Comparison of ENCODE assay signal across 1 cellular context in genomic region chr19:49017666-49018351, GRCh38.
TF ChIP-seq lines count a peak whose summit lies in the region.

No MANE protein-coding gene starts in this region.

TF ChIP-seq in K562, 482 proteins besides CTCF, POLR2A, EP300 and RAD21 (continued from another document and continues in another):
- no peak for TF ChIP-seq ZFP91 (CRISPR knock-in tag; IDR thresholded peaks at IDR 0.05)
- TF ChIP-seq BRD4 (IDR thresholded peaks at IDR 0.05): no peak
- TF ChIP-seq ZBED1 (IDR thresholded peaks at IDR 0.05): no peak
- TF ChIP-seq CBX2 (IDR thresholded peaks at IDR 0.05; ENCODE audit: insufficient read depth, low read length, poor library complexity, severe bottlenecking): no peak
- TF ChIP-seq RUNX1 (IDR thresholded peaks at IDR 0.05; ENCODE audit: low read depth): no peak
- TF ChIP-seq ZNF740 (CRISPR knock-in tag; IDR thresholded peaks at IDR 0.05): no peak
- TF ChIP-seq ZNF740 (tag; IDR thresholded peaks at IDR 0.05): no peak
- TF ChIP-seq ZNF518B (CRISPR knock-in tag; IDR thresholded peaks at IDR 0.05): no peak
- no peak for TF ChIP-seq PTTG1 (tag; IDR thresholded peaks at IDR 0.05; ENCODE audit: low read depth)
- no peak for TF ChIP-seq KAT7 (CRISPR knock-in tag; IDR thresholded peaks at IDR 0.05; ENCODE audit: borderline replicate concordance)
- no peak for TF ChIP-seq ATF4 (CRISPR knock-in tag; IDR thresholded peaks at IDR 0.05)
- no peak for TF ChIP-seq ARNT (IDR thresholded peaks at IDR 0.05)
- TF ChIP-seq AFF1 (IDR thresholded peaks at IDR 0.05; ENCODE audit: low read depth in 1 of 2, partially characterized antibody in 2 of 2): no peak
- TF ChIP-seq ARID4B (CRISPR knock-in tag; IDR thresholded peaks at IDR 0.05): 0 out of 2 replicates have a peak, but pooled peaks have one; percentile 19
- no peak for TF ChIP-seq ZNF511 (CRISPR knock-in tag; IDR thresholded peaks at IDR 0.05)
- TF ChIP-seq ELF1 (tag; IDR thresholded peaks at IDR 0.05): no peak
- TF ChIP-seq STAT5B (CRISPR knock-in tag; IDR thresholded peaks at IDR 0.05): no peak
- TF ChIP-seq NKRF (IDR thresholded peaks at IDR 0.05; ENCODE audit: borderline replicate concordance): no peak
- TF ChIP-seq CLOCK (CRISPR knock-in tag; IDR thresholded peaks at IDR 0.05; ENCODE audit: borderline replicate concordance): no peak
- no peak for TF ChIP-seq KLF16 (IDR thresholded peaks at IDR 0.05)
- TF ChIP-seq HDAC6 (IDR thresholded peaks at IDR 0.05; ENCODE audit: low read depth, low read length): no peak
- TF ChIP-seq ZFP30 (CRISPR knock-in tag; IDR thresholded peaks at IDR 0.05; ENCODE audit: borderline replicate concordance): no peak
- TF ChIP-seq BRF1 (IDR thresholded peaks at IDR 0.05; ENCODE audit: borderline replicate concordance, extremely low read depth, insufficient read length): no peak
- no peak for TF ChIP-seq TAF1 (IDR thresholded peaks at IDR 0.05; ENCODE audit: control insufficient read depth, extremely low read depth, insufficient read depth, low read length, severe bottlenecking)
- peak; percentile 23 to 85 for TF ChIP-seq E2F6 (IDR thresholded peaks at IDR 0.05; ENCODE audit: borderline replicate concordance in 1 of 2, extremely low read depth in 1 of 2, insufficient read depth in 1 of 2, insufficient read length in 1 of 2, low read depth in 1 of 2, low read length in 1 of 2, poor library complexity in 1 of 2, severe bottlenecking in 1 of 2)
- TF ChIP-seq ZBTB8A (IDR thresholded peaks at IDR 0.05; ENCODE audit: partially characterized antibody): no peak
